16 cellular contexts compared by ENCODE assay signal in the genomic region with DNA sequence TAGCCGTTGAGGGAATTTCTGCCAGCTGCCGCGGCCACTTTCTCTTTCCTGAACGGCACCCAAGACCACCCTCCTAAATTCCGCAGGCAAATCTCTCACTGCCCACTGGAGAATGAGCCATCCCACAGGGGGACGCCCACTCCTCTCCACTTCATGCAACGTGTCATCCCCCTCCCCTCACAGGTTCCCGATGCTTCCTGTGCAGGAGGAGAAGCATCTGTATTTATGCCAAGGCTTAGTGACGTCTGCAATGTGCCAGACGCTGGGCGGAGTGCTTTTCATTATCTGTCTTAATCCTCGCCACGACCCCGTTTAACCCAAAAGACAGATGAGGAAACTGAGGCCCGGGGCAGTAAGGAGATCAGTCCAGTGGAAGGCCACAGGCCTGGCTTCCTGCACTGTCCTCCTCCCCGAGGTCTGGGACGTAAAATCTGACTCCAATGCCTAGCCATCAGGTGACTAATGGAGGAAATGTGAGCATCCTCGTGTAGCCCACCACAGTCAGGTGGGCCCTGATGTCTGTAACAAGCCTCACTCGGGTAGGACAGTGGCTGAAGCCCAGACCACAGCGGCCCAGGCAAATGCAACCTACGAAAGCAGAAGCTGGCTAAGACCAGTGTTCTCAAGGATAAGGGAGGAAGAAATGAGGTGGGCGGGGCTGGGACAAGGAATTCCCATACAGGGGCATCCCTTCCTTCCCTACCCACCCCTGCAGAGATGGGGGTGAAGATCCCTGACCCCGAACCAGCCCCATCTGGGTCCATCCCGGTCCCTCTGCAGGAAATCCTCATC. TPM values are rescaled to one million over a fixed set of nuclear protein-coding genes. Genes with fewer than 3 reads are reported as not detected.
DNase-seq lines count a peak whose midpoint lies in the region; ATAC-seq, FAIRE-seq and TF ChIP-seq lines count a peak whose summit lies in the region.
"Had no signal": no experiment of that assay in that cellular context is flagged by ENCODE, and none has a peak within 500 bp of the region (broad histone marks: within the 10 kb centered on the region; RNA-seq: fewer than 3 reads in every experiment).

No MANE protein-coding gene starts in this region.

- H3K9me3 Mint-ChIP-seq in GM23338, result peaks cover 12% of the 10 kb centered on the region
- H3K9me3 Mint-ChIP-seq in astrocyte (ENCODE audit: unreplicated experiment), result no peaks in the 10 kb centered on the region
- no peaks in the 10 kb centered on the region for H3K9me3 Mint-ChIP-seq in activated T-cell treated with anti-CD3 and anti-CD28 coated beads, Interleukin-2, amount 50 U/mL, for 24 hours
- H3K9me3 Mint-ChIP-seq: activated B cell treated with CpG ODN at 0.5 μM for 24 hours, type B pancreatic cell had no signal

- H3K36me3 ChIP-seq in GM23338 (ENCODE audit: insufficient read depth), result no peaks in the 10 kb centered on the region
- no peaks in the 10 kb centered on the region for H3K36me3 ChIP-seq in astrocyte (ENCODE audit: insufficient read depth, low read length)
- no peaks in the 10 kb centered on the region for H3K36me3 ChIP-seq in right atrium auricular region
- H3K36me3 ChIP-seq in gastrocnemius medialis, result no peaks in the 10 kb centered on the region

- H3K27me3 ChIP-seq in GM23338 (ENCODE audit: insufficient read depth) (no peaks in the 10 kb centered on the region), astrocyte (ENCODE audit: insufficient read depth, low read length) (no peaks in the 10 kb centered on the region), right atrium auricular region (no peaks in the 10 kb centered on the region), gastrocnemius medialis (no peaks in the 10 kb centered on the region)

- TF ChIP-seq CTCF in GM23338 (conservative IDR thresholded peaks at IDR 0.05; ENCODE audit: low read depth in 2 of 2) (no peak), astrocyte (IDR thresholded peaks at IDR 0.05; ENCODE audit: insufficient read depth, low read depth, low read length) (no peak), right atrium auricular region (IDR thresholded peaks at IDR 0.05) (no peak), gastrocnemius medialis (IDR thresholded peaks at IDR 0.05 in 4 of 5, conservative IDR thresholded peaks at IDR 0.05 in 1 of 5) (no peak)

- H3K36me3 Mint-ChIP-seq in GM23338 (ENCODE audit: low read depth) (peaks cover 7% of the 10 kb centered on the region), astrocyte (ENCODE audit: low read depth, unreplicated experiment) (peaks cover 38% of the 10 kb centered on the region)
- no peaks in the 10 kb centered on the region for H3K36me3 Mint-ChIP-seq in activated T-cell treated with anti-CD3 and anti-CD28 coated beads, Interleukin-2, amount 50 U/mL, for 24 hours (ENCODE audit: low read depth)

- H2AFZ ChIP-seq in GM23338, result no peak overlapping the region
- H2AFZ ChIP-seq in astrocyte (ENCODE audit: low read depth, low read length), result no peak overlapping the region

- H3K27me3 Mint-ChIP-seq in GM23338 (ENCODE audit: insufficient read depth, low read depth, poor library complexity) (peaks cover 10% of the 10 kb centered on the region), astrocyte (ENCODE audit: low read depth, unreplicated experiment) (no peaks in the 10 kb centered on the region)
- H3K27me3 Mint-ChIP-seq in activated T-cell treated with anti-CD3 and anti-CD28 coated beads, Interleukin-2, amount 50 U/mL, for 24 hours, result peaks cover 38% of the 10 kb centered on the region

- H3K4me3 Mint-ChIP-seq in GM23338, result no peak overlapping the region; the same call in 2 of the 3 replicates
- H3K4me3 Mint-ChIP-seq in astrocyte (ENCODE audit: unreplicated experiment), result no peak overlapping the region
- no peak overlapping the region for H3K4me3 Mint-ChIP-seq in activated T-cell treated with anti-CD3 and anti-CD28 coated beads, Interleukin-2, amount 50 U/mL, for 24 hours
- H3K4me3 Mint-ChIP-seq: activated B cell treated with CpG ODN at 0.5 μM for 24 hours, type B pancreatic cell had no signal

- peak overlapping the region; percentile 55 for H3K9ac ChIP-seq in astrocyte (ENCODE audit: low read length)

- FAIRE-seq in astrocyte (lab: Jason Lieb, UNC) (no peak), frontal cortex (lab: Jason Lieb, UNC) (no peak)
- FAIRE-seq: endometrium, RCC 7860 had no signal

- peaks cover 13% of the 10 kb centered on the region; the same call in 1 of the 2 replicates for H3F3A ChIP-seq in GM23338 (replicated peaks; ENCODE audit: low read depth)

- H4K20me1 ChIP-seq in GM23338 (replicated peaks; ENCODE audit: insufficient read depth), result no peaks in the 10 kb centered on the region
- H4K20me1 ChIP-seq in astrocyte (ENCODE audit: insufficient read depth, low read length), result peaks cover 97% of the 10 kb centered on the region

- TF ChIP-seq POLR2A in gastrocnemius medialis (IDR thresholded peaks at IDR 0.05), result no peak

- H3K4me1 Mint-ChIP-seq in GM23338, result peaks cover 53% of the 10 kb centered on the region
- H3K4me1 Mint-ChIP-seq in astrocyte (ENCODE audit: low read depth, unreplicated experiment), result peaks cover 54% of the 10 kb centered on the region
- no peaks in the 10 kb centered on the region for H3K4me1 Mint-ChIP-seq in activated T-cell treated with anti-CD3 and anti-CD28 coated beads, Interleukin-2, amount 50 U/mL, for 24 hours (ENCODE audit: low read depth)
- H3K4me1 Mint-ChIP-seq: activated B cell treated with CpG ODN at 0.5 μM for 24 hours had no signal

- H3K9me2 ChIP-seq in GM23338 (ENCODE audit: insufficient read depth), result no peaks in the 10 kb centered on the region

- H3K9me3 ChIP-seq in astrocyte (ENCODE audit: insufficient read depth, low read depth, low read length), result no peaks in the 10 kb centered on the region
- peaks cover 0 to 7% of the 10 kb centered on the region in 2 donors for H3K9me3 ChIP-seq in right atrium auricular region
- no peaks in the 10 kb centered on the region for H3K9me3 ChIP-seq in gastrocnemius medialis

- peaks cover 4% of the 10 kb centered on the region; the same call in 1 of the 2 replicates for H3K79me2 ChIP-seq in GM23338 (replicated peaks; ENCODE audit: insufficient read depth)
- peaks cover 100% of the 10 kb centered on the region for H3K79me2 ChIP-seq in astrocyte (ENCODE audit: insufficient read depth, low read length)

- H3K27ac Mint-ChIP-seq in GM23338 (0 out of 2 replicates have a peak overlapping the region, but pooled peaks have one; percentile 41), astrocyte (ENCODE audit: unreplicated experiment) (no peak overlapping the region)
- no peak overlapping the region for H3K27ac Mint-ChIP-seq in activated T-cell treated with anti-CD3 and anti-CD28 coated beads, Interleukin-2, amount 50 U/mL, for 24 hours
- H3K27ac Mint-ChIP-seq: activated B cell treated with CpG ODN at 0.5 μM for 24 hours, type B pancreatic cell had no signal

- H3K4me2 ChIP-seq in GM23338, result no peak overlapping the region
- H3K4me2 ChIP-seq in astrocyte (ENCODE audit: low read length), result peak overlapping the region; percentile 70

- DNase-seq in GM23338 (ENCODE audit: low spot score) (no peak), astrocyte (ENCODE audit: low read depth) (peak; percentile 63), right atrium auricular region (ENCODE audit: low spot score) (no peak), gastrocnemius medialis (no peak), frontal cortex (ENCODE audit: low spot score in 2 of 2) (no peak)
- no peak for DNase-seq in stimulated activated CD8-positive, alpha-beta memory T cell treated with anti-CD3 and anti-CD28 coated beads, Interleukin-4, amount 100 ng/mL, for 48 hours
- DNase-seq in activated T-cell treated with anti-CD3 and anti-CD28 coated beads, Interleukin-2, amount 50 U/mL, for 24 hours, result no peak
- DNase-seq: activated B cell treated with CpG ODN at 0.5 μM for 24 hours; DMS79; NCI-H1930; NCI-H69; stimulated activated CD4-positive, alpha-beta T cell treated with anti-CD3 and anti-CD28 coated beads, Interleukin-1b, Interleukin-23, amount 100 ng/mL, for 48 hours had no signal

- no peak overlapping the region for H3K4me3 ChIP-seq in GM23338
- H3K4me3 ChIP-seq in astrocyte (ENCODE audit: insufficient read depth, low read depth, low read length), result no peak overlapping the region
- H3K4me3 ChIP-seq in right atrium auricular region, result no peak overlapping the region
- H3K4me3 ChIP-seq in gastrocnemius medialis, result no peak overlapping the region

- intact Hi-C loops in gastrocnemius medialis (cut with DNase I; ENCODE audit: low total_unique reads), result no loop called here

- in situ Hi-C loops in gastrocnemius medialis (cut with MboI; ENCODE audit: low sequenced_read_pairs in 4 of 4), result loop anchor here in 1 of 4 donors (25.0 kb wide), 1 partner anchor 141 kb away; no protein-coding TSS in a partner anchor

- no peak for ATAC-seq in GM23338
- ATAC-seq in gastrocnemius medialis, result no peak
- no peak for ATAC-seq in HG02885 (IDR thresholded peaks at IDR 0.05; ENCODE audit: poor library complexity, unreplicated experiment)

- no peak overlapping the region for H3K27ac ChIP-seq in GM23338 (ENCODE audit: low read depth)
- peak overlapping the region; percentile 52 for H3K27ac ChIP-seq in astrocyte (ENCODE audit: low read depth, low read length)
- peak overlapping the region; percentile 65 to 69 for H3K27ac ChIP-seq in right atrium auricular region
- peak overlapping the region; percentile 90 to 95 (median 94) for H3K27ac ChIP-seq in gastrocnemius medialis

- H3K4me1 ChIP-seq in GM23338 (ENCODE audit: insufficient read depth) (peaks cover 53% of the 10 kb centered on the region), astrocyte (ENCODE audit: insufficient read depth, low read length) (peaks cover 54% of the 10 kb centered on the region), right atrium auricular region (peaks cover 0 to 53% of the 10 kb centered on the region in 2 donors), gastrocnemius medialis (peaks cover 51 to 82% of the 10 kb centered on the region in 2 donors)

TF ChIP-seq in GM23338, 12 proteins besides CTCF, POLR2A, EP300 and RAD21 (continues in another document):
- no peak for TF ChIP-seq ZNF331 (CRISPR knock-in tag; IDR thresholded peaks at IDR 0.05; ENCODE audit: low read depth)
- no peak for TF ChIP-seq ZNF114 (CRISPR knock-in tag; IDR thresholded peaks at IDR 0.05)
- no peak for TF ChIP-seq JUNB (IDR thresholded peaks at IDR 0.05; ENCODE audit: unreplicated experiment)
- TF ChIP-seq CREB1 (CRISPR knock-in tag; IDR thresholded peaks at IDR 0.05; ENCODE audit: low read depth), result no peak

RNA-seq across cellular contexts. Expression of gene MN1, which starts 23.1 kb away (rescaled TPM):
- 6.8 and 7.2 TPM in 2 replicates for total RNA-seq in GM23338 (2014; rRNA removed; shearing (Covaris generic))
- 1.0 and 1.5 TPM in 2 replicates for polyA plus RNA-seq in GM23338 (2016; fragmentation: Nextera tagmentation; extraction: Ambion mirVana)
- total RNA-seq in astrocyte (98.6 and 110 TPM in 2 replicates), right atrium auricular region (10 to 100 TPM; 13.0 to 14.3 TPM), gastrocnemius medialis (10 to 100 TPM in 3 of 4 donors, 1 to 10 TPM in 1; 8.8 to 40.0 (median 36.6) TPM), frontal cortex (26.5 TPM)
